Comparison of ENCODE assay signal across 8 cellular contexts in genomic region chr1:84573481-84573966, GRCh38. TPM values are rescaled to one million over a fixed set of nuclear protein-coding genes. Genes with fewer than 3 reads are reported as not detected.
DNase-seq lines count a peak whose midpoint lies in the region; ATAC-seq, FAIRE-seq and TF ChIP-seq lines count a peak whose summit lies in the region.

No MANE protein-coding gene starts in this region.

- H2AFZ ChIP-seq in K562 (ENCODE audit: low read depth, low read length), result peak overlapping the region; percentile 96

- ATAC-seq in HG03378 (IDR thresholded peaks at IDR 0.05; ENCODE audit: unreplicated experiment), result peak; percentile 5
- no peak for ATAC-seq in K562
- ATAC-seq in lower lobe of right lung, result no peak
- no peak for ATAC-seq in aorta (ENCODE audit: low FRiP score)
- no peak for ATAC-seq in GM19463 (IDR thresholded peaks at IDR 0.05; ENCODE audit: unreplicated experiment)

- TF ChIP-seq CTCF in K562 (IDR thresholded peaks at IDR 0.05 in 2 of 3, conservative IDR thresholded peaks at IDR 0.05 in 1 of 3; ENCODE audit: insufficient read depth in 2 of 3, low read depth in 1 of 3, low read length in 3 of 3), result no peak
- no peak for TF ChIP-seq CTCF in lower lobe of right lung (IDR thresholded peaks at IDR 0.05)

- TF ChIP-seq EP300 in K562 (IDR thresholded peaks at IDR 0.05; ENCODE audit: low read length), result no peak

- in situ Hi-C loops in K562 (cut with MboI), result no loop called here

- H3K79me2 ChIP-seq in K562 (ENCODE audit: control insufficient read depth, insufficient read depth, low read length), result peaks cover 25% of the 10 kb centered on the region

- H3K9me3 ChIP-seq in BLaER1, result no peaks in the 10 kb centered on the region
- no peaks in the 10 kb centered on the region for H3K9me3 ChIP-seq in K562 (replicated peaks; ENCODE audit: control insufficient read depth, insufficient read depth, low read depth, low read length)
- H3K9me3 ChIP-seq in lower lobe of right lung, result no peaks in the 10 kb centered on the region
- H3K9me3 ChIP-seq in aorta (ENCODE audit: control insufficient read depth, low read length), result no peaks in the 10 kb centered on the region

- H3K36me3 ChIP-seq in BLaER1 (peaks cover 18% of the 10 kb centered on the region), K562 (ENCODE audit: control insufficient read depth, insufficient read depth, low read length) (peaks cover 19% of the 10 kb centered on the region; the same call in 2 of the 3 replicates), lower lobe of right lung (peaks cover 12% of the 10 kb centered on the region), aorta (ENCODE audit: control insufficient read depth in 1 of 2, insufficient read depth in 2 of 2, low read length in 1 of 2) (no peaks in the 10 kb centered on the region)

- H3K27ac ChIP-seq in BLaER1 (peak overlapping the region; percentile 95), K562 (ENCODE audit: extremely low read depth, low read depth, low read length) (peak overlapping the region; percentile 98), lower lobe of right lung (peak overlapping the region; percentile 99), aorta (ENCODE audit: low read depth in 1 of 2, low read length in 2 of 2) (peak overlapping the region; percentile 70 to 98)

- DNase-seq in K562 (ENCODE audit: extremely low read depth in 1 of 4, low spot score in 3 of 4) (no peak), lower lobe of right lung (no peak), aorta (no peak), 8988T (no peak), iPS-NIHi7 (ENCODE audit: extremely low spot score) (no peak)

- H3K27me3 ChIP-seq in BLaER1 (no peaks in the 10 kb centered on the region), K562 (ENCODE audit: control insufficient read depth in 2 of 2, insufficient read depth in 2 of 2, low read length in 2 of 2) (no peaks in the 10 kb centered on the region), lower lobe of right lung (ENCODE audit: low read depth) (no peaks in the 10 kb centered on the region), aorta (ENCODE audit: control insufficient read depth in 1 of 2, insufficient read depth in 2 of 2, low read length in 1 of 2) (no peaks in the 10 kb centered on the region)

- H3K4me2 ChIP-seq in BLaER1 (peak overlapping the region; percentile 92), K562 (ENCODE audit: insufficient read depth, low read length) (peak overlapping the region; percentile 97)

- TSS peak; percentile 51 for BruUV-seq in K562 (replicated peaks; lab: Mats Ljungman, UMichigan)

- no peaks in the 10 kb centered on the region for H3K9me1 ChIP-seq in K562 (ENCODE audit: control insufficient read depth, insufficient read depth, low read length)

- 0% methylated on average over 5 of the region's 5 CpGs for WGBS in K562 (ENCODE audit: insufficient coverage, low coverage, missing lambda C conversion rate)
- WGBS in aorta, 2 donors, result 3% methylated on average over 5 of the region's 5 CpGs

- H3K4me1 ChIP-seq in BLaER1 (peaks cover 19% of the 10 kb centered on the region), K562 (replicated peaks in 1 of 2; ENCODE audit: control insufficient read depth in 2 of 2, insufficient read depth in 2 of 2, low read length in 2 of 2) (peaks cover 8 to 10% of the 10 kb centered on the region in 2 experiments; a peak in 4 of 5 replicates), lower lobe of right lung (peaks cover 17% of the 10 kb centered on the region), aorta (ENCODE audit: control insufficient read depth in 1 of 2, insufficient read depth in 2 of 2, low read length in 2 of 2) (peaks cover 2 to 5% of the 10 kb centered on the region in 2 donors)

- H3K9ac ChIP-seq in BLaER1 (peak overlapping the region; percentile 95), K562 (ENCODE audit: insufficient read depth in 1 of 2, low read depth in 2 of 2, low read length in 2 of 2) (peak overlapping the region; percentile 97)

- CTCF ChIA-PET in K562 (lab: Yijun Ruan, JAX; ENCODE audit: low intra/inter-chr PET ratio), result no interaction called here

- H4K20me1 ChIP-seq in BLaER1 (no peaks in the 10 kb centered on the region), K562 (replicated peaks; ENCODE audit: control insufficient read depth, insufficient read depth, low read length) (no peaks in the 10 kb centered on the region)

- H3K4me3 ChIP-seq in BLaER1 (peak overlapping the region; percentile 80), K562 (peak overlapping the region; percentile 90), lower lobe of right lung (peak overlapping the region; percentile 66), aorta (ENCODE audit: low read length in 2 of 2) (peak overlapping the region; percentile 47 to 97)

- TF ChIP-seq RAD21 in K562 (CRISPR knock-in tag; conservative IDR thresholded peaks at IDR 0.05 in 1 of 2, IDR thresholded peaks at IDR 0.05 in 1 of 2), result no peak

- TF ChIP-seq POLR2A in K562 (conservative IDR thresholded peaks at IDR 0.05), result peak; percentile 24; the same call in 1 of the 2 replicates

- POLR2A ChIA-PET in K562 (lab: Yijun Ruan, JAX), result interaction anchor here (0.7 to 2.9 kb wide), 17 partner anchors 9 to 209 kb away, joined by 3 to 13 read pairs (median 4); partner anchors contain the start of genes GNG5 and SPATA1

- intact Hi-C loops in K562 (cut with micrococcal nuclease), result no loop called here
- intact Hi-C loops in lower lobe of right lung (cut with DNase I), result no loop called here
- intact Hi-C loops in aorta (cut with DNase I), result loop anchor here (2.0 to 5.0 kb wide), 3 partner anchors 25 to 67 kb away; partner anchors contain the start of genes GNG5 (in 2 of the 2) and SPATA1 (in 2 of the 2)

- FAIRE-seq in K562 (lab: Jason Lieb, UNC), result no peak

TF ChIP-seq in K562, 482 proteins besides CTCF, POLR2A, EP300 and RAD21 (continues in another document):
- TF ChIP-seq CEBPB (tag; IDR thresholded peaks at IDR 0.05) (no peak), NR1H2 (CRISPR knock-in tag; IDR thresholded peaks at IDR 0.05) (no peak), NELFE (IDR thresholded peaks at IDR 0.05; ENCODE audit: insufficient read depth, insufficient read length) (no peak), TCF15 (CRISPR knock-in tag; IDR thresholded peaks at IDR 0.05) (no peak), TCFL5 (CRISPR knock-in tag; conservative IDR thresholded peaks at IDR 0.05) (no peak), CEBPG (CRISPR knock-in tag; IDR thresholded peaks at IDR 0.05) (no peak), CEBPG (tag; conservative IDR thresholded peaks at IDR 0.05 in 1 of 2, IDR thresholded peaks at IDR 0.05 in 1 of 2) (no peak), SRSF1 (IDR thresholded peaks at IDR 0.05; ENCODE audit: low read depth, low read length) (no peak), CHD1 (IDR thresholded peaks at IDR 0.05; ENCODE audit: low read length) (peak; percentile 18), SNIP1 (IDR thresholded peaks at IDR 0.05; ENCODE audit: low read depth) (no peak), XRCC5 (IDR thresholded peaks at IDR 0.05; ENCODE audit: low read depth, low read length) (no peak), ZNF41 (CRISPR knock-in tag; conservative IDR thresholded peaks at IDR 0.05) (no peak), FOSL1 (tag; conservative IDR thresholded peaks at IDR 0.05) (peak; percentile 25; the same call in 1 of the 2 replicates), MCM3 (IDR thresholded peaks at IDR 0.05) (no peak), HMBOX1 (IDR thresholded peaks at IDR 0.05) (no peak), NR2F6 (CRISPR knock-in tag; IDR thresholded peaks at IDR 0.05) (no peak), USF2 (CRISPR knock-in tag; IDR thresholded peaks at IDR 0.05) (no peak)

RNA-seq across cellular contexts. Expression of gene CTBS, which starts 0.7 kb away (rescaled TPM):
- 13.7 and 21.8 TPM in 2 replicates for total RNA-seq in K562 (2011; cell fraction: chromatin; rRNA removed; ENCODE audit: low replicate concordance)
- total RNA-seq in K562 (2011; cell fraction: nucleolus; rRNA removed), result 8.5 and 9.9 TPM in 2 replicates
- total RNA-seq in K562 (2011; cell fraction: nucleoplasm; rRNA removed), result 13.1 and 19.8 TPM in 2 replicates
- total RNA-seq in K562 (2014; rRNA removed) (5.8 and 6.5 TPM in 2 replicates), K562 (2014; rRNA removed; fragmentation: Illumina TruSeq; extraction: Trizol) (9.9 and 10.6 TPM in 2 replicates), K562 (2015; rRNA removed; fragmentation: Illumina TruSeq; extraction: Trizol) (6.9 and 7.2 TPM in 2 replicates), K562 (2021) (10.3 and 12.2 TPM in 2 replicates), lower lobe of right lung (27.4 TPM), aorta (10 to 100 TPM; 24.2 to 27.9 TPM)
- polyA plus RNA-seq in K562 (2011; rRNA removed) (19.8 and 20.0 TPM in 2 replicates), K562 (2014; fragmentation: Illumina TruSeq; extraction: Trizol) (10.6 and 11.5 TPM in 2 replicates), K562 (2014; fragmentation: Nextera tagmentation; extraction: Ambion mirVana) (1 to 10 TPM; 3.0 to 4.7 TPM), K562 (2014; rRNA removed) (8.6 and 10.1 TPM in 2 replicates), aorta (10 to 100 TPM; 25.2 to 25.9 TPM)
- 4.7 and 11.9 TPM in 2 replicates for polyA plus RNA-seq in K562 (2011; cell fraction: cytosol; rRNA removed)
- polyA plus RNA-seq in K562 (2011; cell fraction: nucleus; rRNA removed), result 4.7 and 6.4 TPM in 2 replicates
- 8.7 and 23.3 TPM in 2 replicates for polyA plus RNA-seq in K562 (2012)
- polyA minus RNA-seq in K562 (2011; rRNA and poly(A)+ RNA removed), result 15.5 and 19.3 TPM in 2 replicates
- 5.9 and 8.3 TPM in 2 replicates for polyA minus RNA-seq in K562 (2011; cell fraction: cytosol; rRNA and poly(A)+ RNA removed)
- polyA minus RNA-seq in K562 (2011; cell fraction: nucleus; rRNA and poly(A)+ RNA removed), result 9.8 and 16.2 TPM in 2 replicates

Comparison
In these comparisons a context has a peak if more than half of its experiments do, and no peak if none do; other contexts are left out.
1. intact Hi-C loops: an anchor here in aorta (2.0 to 5.0 kb wide); none called in K562 and lower lobe of right lung.